ENCODE assay signal across 9 cellular contexts in the genomic region with DNA sequence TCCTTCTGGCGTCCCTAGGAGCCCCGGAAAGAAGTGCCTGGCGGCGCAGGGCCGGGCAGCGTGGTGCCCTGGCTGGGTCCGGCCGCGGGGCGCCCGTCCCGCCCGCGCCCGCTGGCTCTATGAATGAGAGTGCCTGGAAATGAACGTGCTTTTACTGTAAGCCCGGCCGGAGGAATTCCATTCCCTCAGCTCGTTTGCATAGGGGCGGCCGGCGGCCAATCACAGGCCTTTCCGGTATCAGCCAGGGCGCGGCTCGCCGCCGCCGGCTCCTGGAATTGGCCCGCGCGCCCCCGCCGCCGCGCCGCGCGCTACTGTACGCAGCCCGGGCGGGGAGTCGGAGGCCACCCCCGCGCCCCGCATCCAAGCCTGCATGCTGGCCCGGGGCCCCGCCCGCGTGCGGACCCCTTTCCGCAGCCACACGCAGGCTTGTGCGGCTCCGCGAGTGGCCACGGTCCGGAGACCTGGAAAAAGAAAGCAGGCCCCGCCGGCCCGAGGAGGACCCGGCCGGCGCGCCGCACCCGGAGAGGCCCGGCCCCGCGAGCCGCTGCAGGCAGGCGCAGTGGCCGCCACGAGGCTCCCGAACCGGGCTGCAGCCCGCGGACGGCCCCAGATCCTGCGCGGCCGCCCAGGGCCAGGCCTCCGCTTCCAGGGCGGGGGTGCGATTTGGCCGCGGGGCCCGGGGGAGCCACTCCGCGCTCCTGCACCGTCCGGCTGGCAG.
A peak's percentile ranks its signal among the peaks of the same experiment; 100 is the strongest.
DNase-seq lines count a peak whose midpoint lies in the region; ATAC-seq, FAIRE-seq and TF ChIP-seq lines count a peak whose summit lies in the region.
"Had no signal": no experiment of that assay in that cellular context is flagged by ENCODE, and none has a peak within 500 bp of the region (broad histone marks: within the 10 kb centered on the region; RNA-seq: fewer than 3 reads in every experiment).

No MANE protein-coding gene starts in this region.

- no peak for TF ChIP-seq CTCF in endothelial cell of umbilical vein (IDR thresholded peaks at IDR 0.05; ENCODE audit: extremely low read depth in 1 of 2, insufficient read depth in 1 of 2, low read depth in 1 of 2, low read length in 2 of 2)

- dilution Hi-C loops in endothelial cell of umbilical vein (cut with MboI; ENCODE audit: extremely low pct_ligation_motif_present, low sequenced_read_pairs), result no loop called here

- H3K4me1 ChIP-seq in endothelial cell of umbilical vein (ENCODE audit: control insufficient read depth, extremely low read depth, insufficient read depth, low read length), result peaks cover 36% of the 10 kb centered on the region

- no peaks in the 10 kb centered on the region for H3K9me3 Mint-ChIP-seq in activated CD8-positive, alpha-beta memory T cell treated with anti-CD3 and anti-CD28 coated beads, Interleukin-2, amount 10 ng/mL, durations not matched to agents 7 days and 5 days (ENCODE audit: low read depth)

- peaks cover 5% of the 10 kb centered on the region for H3K27me3 Mint-ChIP-seq in activated CD8-positive, alpha-beta memory T cell treated with anti-CD3 and anti-CD28 coated beads, Interleukin-2, amount 10 ng/mL, durations not matched to agents 7 days and 5 days

- intact Hi-C loops in endothelial cell of umbilical vein (cut with micrococcal nuclease), result loop anchor here (1.0 to 10.0 kb wide), 11 partner anchors 52 to 1045 kb away; a partner anchor contains a TSS

- peak overlapping the region; percentile 88 for H3K27ac ChIP-seq in endothelial cell of umbilical vein (ENCODE audit: insufficient read depth, low read depth, low read length)

- CTCF ChIA-PET in activated CD8-positive, alpha-beta memory T cell treated with anti-CD3 and anti-CD28 coated beads, Interleukin-2, amount 10 ng/mL, durations not matched to agents 7 days and 5 days (lab: Charles Lee), result interaction anchor here (0.7 to 8.4 kb wide), 31 partner anchors 11 to 568 kb away, joined by 3 to 128 read pairs (median 3); a partner anchor contains a TSS
- CTCF ChIA-PET in endothelial cell of umbilical vein (lab: Charles Lee), result interaction anchor here (0.9 to 14.7 kb wide), 18 partner anchors 26 to 1140 kb away, joined by 3 to 249 read pairs (median 6); no protein-coding TSS in a partner anchor

- peak overlapping the region; percentile 85 for H3K4me3 Mint-ChIP-seq in activated CD8-positive, alpha-beta memory T cell treated with anti-CD3 and anti-CD28 coated beads, Interleukin-2, amount 10 ng/mL, durations not matched to agents 7 days and 5 days

- peak overlapping the region; percentile 59 to 89 (median 80) for H3K4me3 ChIP-seq in endothelial cell of umbilical vein (replicated peaks in 1 of 3; ENCODE audit: insufficient read depth in 1 of 3, low read depth in 1 of 3, low read length in 3 of 3)

- peak overlapping the region; percentile 99 for H3K4me2 ChIP-seq in endothelial cell of umbilical vein (ENCODE audit: insufficient read depth, low read length)

- H3K9me3 ChIP-seq in endothelial cell of umbilical vein (replicated peaks; ENCODE audit: control insufficient read depth, insufficient read depth, low read length), result no peaks in the 10 kb centered on the region

- peak; percentile 43 for ATAC-seq in GM21367 (IDR thresholded peaks at IDR 0.05; ENCODE audit: unreplicated experiment)
- ATAC-seq in activated CD8-positive, alpha-beta memory T cell treated with anti-CD3 and anti-CD28 coated beads, Interleukin-2, amount 10 ng/mL, durations not matched to agents 7 days and 5 days, result peak; percentile 68

- peak; percentile 82 for DNase-seq in CMK (ENCODE audit: low read depth)
- DNase-seq in HT1080 (ENCODE audit: low read depth), result peak; percentile 95
- peak; percentile 90 to 91 for DNase-seq in NOMO-1 (lab: John Stamatoyannopoulos, UW; ENCODE audit: unreplicated experiment in 2 of 2)
- DNase-seq in activated CD8-positive, alpha-beta memory T cell treated with anti-CD3 and anti-CD28 coated beads, Interleukin-2, amount 10 ng/mL, durations not matched to agents 7 days and 5 days, result peak; percentile 87
- peak; percentile 91 for DNase-seq in endothelial cell of umbilical vein (ENCODE audit: low read depth, low spot score)
- peak; percentile 45 for DNase-seq in midbrain (lab: John Stamatoyannopoulos, UW)
- peak; percentile 74 to 81 for DNase-seq in stimulated activated CD8-positive, alpha-beta memory T cell treated with anti-CD3 and anti-CD28 coated beads, Interleukin-15, amount 100 ng/mL, for 48 hours (ENCODE audit: low read depth in 2 of 2)

- no TSS peak for BruUV-seq in endothelial cell of umbilical vein (replicated peaks; lab: Mats Ljungman, UMichigan)

- POLR2A ChIA-PET in endothelial cell of umbilical vein (lab: Charles Lee), result interaction anchor here (0.6 to 3.1 kb wide), 13 partner anchors 12 to 1250 kb away, joined by 3 to 16 read pairs (median 5); no protein-coding TSS in a partner anchor

- H4K20me1 ChIP-seq in endothelial cell of umbilical vein (replicated peaks; ENCODE audit: control insufficient read depth, extremely low read depth, insufficient read depth, low read length), result no peaks in the 10 kb centered on the region

- H3K79me2 ChIP-seq in endothelial cell of umbilical vein (ENCODE audit: control insufficient read depth, insufficient read depth, low read length), result peaks cover 47% of the 10 kb centered on the region

- FAIRE-seq in endothelial cell of umbilical vein (lab: Jason Lieb, UNC), result peak; percentile 76
- FAIRE-seq: endometrium had no signal

- H3K9me1 ChIP-seq in endothelial cell of umbilical vein (replicated peaks; ENCODE audit: control insufficient read depth, extremely low read depth, insufficient read depth, low read length), result no peaks in the 10 kb centered on the region

- TF ChIP-seq POLR2A in endothelial cell of umbilical vein (IDR thresholded peaks at IDR 0.05; ENCODE audit: low read depth, low read length), result peak; percentile 99

- H3K36me3 ChIP-seq in endothelial cell of umbilical vein (ENCODE audit: control insufficient read depth in 2 of 2, extremely low read depth in 1 of 2, insufficient read depth in 2 of 2, low read length in 2 of 2), result no peaks in the 10 kb centered on the region

- H3K27ac Mint-ChIP-seq in activated CD8-positive, alpha-beta memory T cell treated with anti-CD3 and anti-CD28 coated beads, Interleukin-2, amount 10 ng/mL, durations not matched to agents 7 days and 5 days, result peak overlapping the region; percentile 95

- peaks cover 21 to 36% of the 10 kb centered on the region in 2 experiments for H3K27me3 ChIP-seq in endothelial cell of umbilical vein (ENCODE audit: control insufficient read depth in 2 of 2, insufficient read depth in 2 of 2, low read length in 2 of 2)

- peak overlapping the region; percentile 85 for H2AFZ ChIP-seq in endothelial cell of umbilical vein (ENCODE audit: low read depth, low read length)

- peak overlapping the region; percentile 96 for H3K9ac ChIP-seq in endothelial cell of umbilical vein (replicated peaks; ENCODE audit: extremely low read depth, insufficient read depth, low read length)

- peaks cover 9% of the 10 kb centered on the region for H3K36me3 Mint-ChIP-seq in activated CD8-positive, alpha-beta memory T cell treated with anti-CD3 and anti-CD28 coated beads, Interleukin-2, amount 10 ng/mL, durations not matched to agents 7 days and 5 days

- peaks cover 45% of the 10 kb centered on the region for H3K4me1 Mint-ChIP-seq in activated CD8-positive, alpha-beta memory T cell treated with anti-CD3 and anti-CD28 coated beads, Interleukin-2, amount 10 ng/mL, durations not matched to agents 7 days and 5 days

TF ChIP-seq in endothelial cell of umbilical vein, 7 proteins besides CTCF, POLR2A, EP300 and RAD21:
- TF ChIP-seq GATA2 (IDR thresholded peaks at IDR 0.05; ENCODE audit: insufficient read depth, insufficient read length, low read depth, low read length), result no peak
- peak; percentile 97 for TF ChIP-seq POLR2AphosphoS5 (IDR thresholded peaks at IDR 0.05; ENCODE audit: insufficient read depth, low read depth, low read length)
- TF ChIP-seq MYC (IDR thresholded peaks at IDR 0.05; ENCODE audit: low read depth, low read length), result no peak

Comparison
In these comparisons a context has a peak if more than half of its experiments do, and no peak if none do; other contexts are left out.
1. Peak in every context shown above with its lines: DNase-seq, ATAC-seq, H3K4me3 ChIP-seq and H3K27ac ChIP-seq.
2. DNase-seq: peak in every context shown above with its lines; median percentile 95 in HT1080; 91 in endothelial cell of umbilical vein; 90 in NOMO-1; 87 in activated CD8-positive, alpha-beta memory T cell treated with anti-CD3 and anti-CD28 coated beads, Interleukin-2, amount 10 ng/mL, durations not matched to agents 7 days and 5 days; 82 in CMK; 78 in stimulated activated CD8-positive, alpha-beta memory T cell treated with anti-CD3 and anti-CD28 coated beads, Interleukin-15, amount 100 ng/mL, for 48 hours; 45 in midbrain.